18 cellular contexts compared by ENCODE assay signal in genomic region chr5:115461093-115461492, GRCh38.
DNase-seq lines count a peak whose midpoint lies in the region; ATAC-seq and TF ChIP-seq lines count a peak whose summit lies in the region.
"Had no signal": no experiment of that assay in that cellular context is flagged by ENCODE, and none has a peak within 500 bp of the region (broad histone marks: within the 10 kb centered on the region; RNA-seq: fewer than 3 reads in every experiment).

No MANE protein-coding gene starts in this region.

- in situ Hi-C loops in GM23248 (cut with MboI) (no loop called here), brain microvascular endothelial cell (cut with HindIII; ENCODE audit: low pct_ligation_motif_present, low sequenced_read_pairs) (no loop called here)

- no peaks in the 10 kb centered on the region for H3K4me1 Mint-ChIP-seq in activated CD4-positive, alpha-beta T cell treated with anti-CD3 and anti-CD28 coated beads for 36 hours

- peak overlapping the region; percentile 97 for H3K27ac ChIP-seq in GM23248
- peak overlapping the region; percentile 96 for H3K27ac ChIP-seq in brain microvascular endothelial cell
- H3K27ac ChIP-seq in psoas muscle = peak overlapping the region; percentile 70
- H3K27ac ChIP-seq: VCaP had no signal

- DNase-seq in activated CD4-positive, alpha-beta T cell treated with anti-CD3 and anti-CD28 coated beads for 36 hours = no peak
- no peak for DNase-seq in activated CD4-positive, alpha-beta T cell treated with anti-CD3 and anti-CD28 coated beads, Interleukin-2, amount 50 U/mL, for 4 hours
- DNase-seq in GM23248 = peak; percentile 41
- DNase-seq in brain microvascular endothelial cell = no peak
- no peak for DNase-seq in psoas muscle
- no peak for DNase-seq in NCI-H774 (lab: John Stamatoyannopoulos, UW)
- DNase-seq in retina = no peak
- no peak for DNase-seq in amniotic stem cell (lab: John Stamatoyannopoulos, UW)
- DNase-seq: COR-L47; effector memory CD4-positive, alpha-beta T cell; H7; Kasumi-1; NCI-H1694 treated with DMSO at 0.1 percent for 48 hours; NCI-H69; SIG-M5; spleen had no signal

- peak overlapping the region; percentile 14 for H3K27ac Mint-ChIP-seq in activated CD4-positive, alpha-beta T cell treated with anti-CD3 and anti-CD28 coated beads for 36 hours

- H3K9me2 ChIP-seq in GM23248 (ENCODE audit: insufficient read depth) = no peaks in the 10 kb centered on the region; the same call in 1 of the 2 replicates

- no peaks in the 10 kb centered on the region for H3K36me3 ChIP-seq in GM23248 (ENCODE audit: low read depth)
- H3K36me3 ChIP-seq in brain microvascular endothelial cell (replicated peaks) = no peaks in the 10 kb centered on the region
- H3K36me3 ChIP-seq in psoas muscle (ENCODE audit: insufficient read depth in 1 of 2, low read depth in 1 of 2) = no peaks in the 10 kb centered on the region
- H3K36me3 ChIP-seq: spleen had no signal

- POLR2A ChIA-PET in activated CD4-positive, alpha-beta T cell treated with anti-CD3 and anti-CD28 coated beads for 36 hours (lab: Charles Lee) = interaction anchor here (0.8 kb wide), 1 partner anchor 27 kb away, joined by 4 read pairs; no protein-coding TSS in a partner anchor

- ATAC-seq in activated CD4-positive, alpha-beta T cell treated with anti-CD3 and anti-CD28 coated beads for 36 hours = no peak
- ATAC-seq in psoas muscle = peak in 1 of 4 donors; percentile 29
- ATAC-seq: body of pancreas had no signal

- H3K36me3 Mint-ChIP-seq in activated CD4-positive, alpha-beta T cell treated with anti-CD3 and anti-CD28 coated beads for 36 hours (ENCODE audit: low read depth) = no peaks in the 10 kb centered on the region

- no peak overlapping the region for H3K4me3 Mint-ChIP-seq in activated CD4-positive, alpha-beta T cell treated with anti-CD3 and anti-CD28 coated beads for 36 hours

- peaks cover 43% of the 10 kb centered on the region for H3F3A ChIP-seq in GM23248 (ENCODE audit: insufficient read depth)

- no peaks in the 10 kb centered on the region for H3K79me2 ChIP-seq in GM23248 (ENCODE audit: insufficient read depth)

- peak overlapping the region; percentile 59 for H3K9ac ChIP-seq in GM23248

- no peak overlapping the region for H2AFZ ChIP-seq in GM23248

- H3K4me1 ChIP-seq in GM23248 (ENCODE audit: insufficient read depth) = peaks cover 50% of the 10 kb centered on the region
- peaks cover 57% of the 10 kb centered on the region for H3K4me1 ChIP-seq in psoas muscle

- TF ChIP-seq CTCF in brain microvascular endothelial cell (IDR thresholded peaks at IDR 0.05; ENCODE audit: low read depth, low read length, missing control alignments) (no peak), psoas muscle (IDR thresholded peaks at IDR 0.05) (no peak)

- no peaks in the 10 kb centered on the region for H3K9me3 ChIP-seq in GM23248 (ENCODE audit: low read depth)
- H3K9me3 ChIP-seq in psoas muscle = no peaks in the 10 kb centered on the region
- H3K9me3 ChIP-seq: body of pancreas, spleen had no signal

- H3K9me3 Mint-ChIP-seq in activated CD4-positive, alpha-beta T cell treated with anti-CD3 and anti-CD28 coated beads for 36 hours (ENCODE audit: low read depth) = no peaks in the 10 kb centered on the region

- no peaks in the 10 kb centered on the region for H4K20me1 ChIP-seq in GM23248 (ENCODE audit: insufficient read depth)

- CTCF ChIA-PET in activated CD4-positive, alpha-beta T cell treated with anti-CD3 and anti-CD28 coated beads for 36 hours (lab: Charles Lee) = interaction anchor here (0.5 to 1.6 kb wide), 5 partner anchors 45 to 152 kb away, joined by 3 to 4 read pairs (median 3); no protein-coding TSS in a partner anchor

- H3K4me2 ChIP-seq in GM23248 (ENCODE audit: unreplicated experiment) = peak overlapping the region; percentile 61

- peaks cover 24% of the 10 kb centered on the region for H3K27me3 Mint-ChIP-seq in activated CD4-positive, alpha-beta T cell treated with anti-CD3 and anti-CD28 coated beads for 36 hours

- H3K4me3 ChIP-seq in GM23248 (peak overlapping the region; percentile 20), brain microvascular endothelial cell (ENCODE audit: low read depth, low read length) (no peak overlapping the region), psoas muscle (no peak overlapping the region)
- H3K4me3 ChIP-seq: body of pancreas, spleen had no signal

- H3K27me3 ChIP-seq in GM23248 (replicated peaks; ENCODE audit: insufficient read depth) (no peaks in the 10 kb centered on the region), brain microvascular endothelial cell (replicated peaks) (no peaks in the 10 kb centered on the region), psoas muscle (ENCODE audit: insufficient read depth in 3 of 3, low read length in 2 of 3) (no peaks in the 10 kb centered on the region)
- H3K27me3 ChIP-seq: body of pancreas had no signal

- 76 to 78% methylated on average over 4 of the region's 4 CpGs for WGBS in GM23248 (ENCODE audit: low coverage in 1 of 2, low lambda C conversion rate in 2 of 2, missing lambda C conversion rate in 2 of 2), 2 experiments
- WGBS in psoas muscle, 3 donors = 47 to 75% (median 50%) methylated on average over 4 of the region's 4 CpGs

- intact Hi-C loops in activated CD4-positive, alpha-beta T cell treated with anti-CD3 and anti-CD28 coated beads for 36 hours (cut with DNase I, micrococcal nuclease) = loop anchor here (1.0 to 10.0 kb wide), 6 partner anchors 83 to 614 kb away; partner anchors contain the start of genes FEM1C (in 2 of the 2) and CCDC112 (in 1 of the 2)
- intact Hi-C loops in psoas muscle (cut with DNase I) = loop anchor here in 1 of 2 donors (5.0 kb wide), 1 partner anchor 81 kb away; the partner anchor contains the start of gene FEM1C
